ENCODE assay signal across 8 cellular contexts in genomic region chr4:152535903-152536544, GRCh38. TPM values are rescaled to one million over a fixed set of nuclear protein-coding genes. Genes with fewer than 3 reads are reported as not detected.
DNase-seq lines count a peak whose midpoint lies in the region; ATAC-seq and TF ChIP-seq lines count a peak whose summit lies in the region.

A gene with protein sequence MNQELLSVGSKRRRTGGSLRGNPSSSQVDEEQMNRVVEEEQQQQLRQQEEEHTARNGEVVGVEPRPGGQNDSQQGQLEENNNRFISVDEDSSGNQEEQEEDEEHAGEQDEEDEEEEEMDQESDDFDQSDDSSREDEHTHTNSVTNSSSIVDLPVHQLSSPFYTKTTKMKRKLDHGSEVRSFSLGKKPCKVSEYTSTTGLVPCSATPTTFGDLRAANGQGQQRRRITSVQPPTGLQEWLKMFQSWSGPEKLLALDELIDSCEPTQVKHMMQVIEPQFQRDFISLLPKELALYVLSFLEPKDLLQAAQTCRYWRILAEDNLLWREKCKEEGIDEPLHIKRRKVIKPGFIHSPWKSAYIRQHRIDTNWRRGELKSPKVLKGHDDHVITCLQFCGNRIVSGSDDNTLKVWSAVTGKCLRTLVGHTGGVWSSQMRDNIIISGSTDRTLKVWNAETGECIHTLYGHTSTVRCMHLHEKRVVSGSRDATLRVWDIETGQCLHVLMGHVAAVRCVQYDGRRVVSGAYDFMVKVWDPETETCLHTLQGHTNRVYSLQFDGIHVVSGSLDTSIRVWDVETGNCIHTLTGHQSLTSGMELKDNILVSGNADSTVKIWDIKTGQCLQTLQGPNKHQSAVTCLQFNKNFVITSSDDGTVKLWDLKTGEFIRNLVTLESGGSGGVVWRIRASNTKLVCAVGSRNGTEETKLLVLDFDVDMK (minus strand): TSS chr4:152536092. CDS start chr4:152411803, 124,289 bp downstream.

- POLR2A ChIA-PET in activated CD8-positive, alpha-beta memory T cell treated with anti-CD3 and anti-CD28 coated beads for 36 hours (lab: Charles Lee) = interaction anchor here (0.8 to 3.4 kb wide), 9 partner anchors 10 to 930 kb away, joined by 3 to 34 read pairs (median 7); partner anchors contain the start of genes ARFIP1, TIGD4, TMEM131L and TMEM154

- peaks cover 42% of the 10 kb centered on the region for H3K4me1 ChIP-seq in effector memory CD4-positive, alpha-beta T cell (ENCODE audit: control insufficient read depth, insufficient read depth, low read length, poor library complexity, severe bottlenecking)

- peaks cover 21% of the 10 kb centered on the region for H3K36me3 Mint-ChIP-seq in memory B cell

- H3K36me3 ChIP-seq in effector memory CD4-positive, alpha-beta T cell (ENCODE audit: control insufficient read depth, insufficient read depth, low read length) = no peaks in the 10 kb centered on the region

- peak within 1 kb of the TSS; percentile 97 for H3K27ac Mint-ChIP-seq in memory B cell

- H3K27me3 ChIP-seq in effector memory CD4-positive, alpha-beta T cell (replicated peaks; ENCODE audit: control insufficient read depth, insufficient read depth, low read length, poor library complexity, severe bottlenecking) = no peaks in the 10 kb centered on the region

- CTCF ChIA-PET in activated CD8-positive, alpha-beta memory T cell treated with anti-CD3 and anti-CD28 coated beads for 36 hours (lab: Charles Lee) = interaction anchor here (0.6 to 2.0 kb wide), 6 partner anchors 11 to 722 kb away, joined by 3 to 8 read pairs (median 3); no protein-coding TSS in a partner anchor

- no peak for TF ChIP-seq CTCF in GM20000 (IDR thresholded peaks at IDR 0.05; ENCODE audit: extremely low read depth, missing control alignments)

- H3K4me3 Mint-ChIP-seq in memory B cell = peak within 1 kb of the TSS; percentile 97

- H3K27me3 Mint-ChIP-seq in memory B cell = no peaks in the 10 kb centered on the region

- peak; percentile 91 for DNase-seq in CMK (ENCODE audit: low read depth)
- peak; percentile 98 for DNase-seq in GM20000 (ENCODE audit: low spot score)
- peak; percentile 98 for DNase-seq in HT-29 (ENCODE audit: low spot score)
- peak; percentile 98 to 99 for DNase-seq in NOMO-1 (lab: John Stamatoyannopoulos, UW; ENCODE audit: unreplicated experiment in 2 of 2)
- peak; percentile 99 for DNase-seq in effector memory CD4-positive, alpha-beta T cell
- peak; percentile 98 to 99 for DNase-seq in memory B cell (ENCODE audit: low spot score in 2 of 2)
- DNase-seq in stimulated activated CD8-positive, alpha-beta memory T cell treated with anti-CD3 and anti-CD28 coated beads, Interleukin-12 subunit alpha, Interleukin-12 subunit beta, amount 100 ng/mL, for 24 hours (ENCODE audit: extremely low read depth) = peak; percentile 96

- peak within 1 kb of the TSS; percentile 94 for H3K27ac ChIP-seq in effector memory CD4-positive, alpha-beta T cell (ENCODE audit: insufficient read depth, low read length, poor library complexity, severe bottlenecking)

- ATAC-seq in memory B cell (ENCODE audit: low read depth) = peak; percentile 79

- H3K9me3 ChIP-seq in effector memory CD4-positive, alpha-beta T cell (ENCODE audit: control insufficient read depth, low read length) = no peaks in the 10 kb centered on the region

- peak within 1 kb of the TSS; percentile 85 for H3K4me3 ChIP-seq in effector memory CD4-positive, alpha-beta T cell (ENCODE audit: insufficient read depth, low read depth, low read length, poor library complexity, severe bottlenecking)

- no peaks in the 10 kb centered on the region for H3K9me3 Mint-ChIP-seq in memory B cell

- peaks cover 41% of the 10 kb centered on the region for H3K4me1 Mint-ChIP-seq in memory B cell

RNA-seq across cellular contexts. Expression of the gene that starts here (rescaled TPM):
- total RNA-seq in HT-29 (2014; rRNA removed; shearing (Covaris generic)) = 20.4 and 26.4 TPM in 2 replicates
- total RNA-seq in activated CD8-positive, alpha-beta memory T cell treated with anti-CD3 and anti-CD28 coated beads for 36 hours = 10 to 100 TPM; 36.1 to 38.9 TPM

Comparison
In these comparisons a context has a peak if more than half of its experiments do, and no peak if none do; other contexts are left out.
1. Peak in every context shown above with its lines: DNase-seq, ATAC-seq, H3K4me3 ChIP-seq and H3K27ac ChIP-seq.